Comparison of ENCODE assay signal across 3 cellular contexts in the genomic region with DNA sequence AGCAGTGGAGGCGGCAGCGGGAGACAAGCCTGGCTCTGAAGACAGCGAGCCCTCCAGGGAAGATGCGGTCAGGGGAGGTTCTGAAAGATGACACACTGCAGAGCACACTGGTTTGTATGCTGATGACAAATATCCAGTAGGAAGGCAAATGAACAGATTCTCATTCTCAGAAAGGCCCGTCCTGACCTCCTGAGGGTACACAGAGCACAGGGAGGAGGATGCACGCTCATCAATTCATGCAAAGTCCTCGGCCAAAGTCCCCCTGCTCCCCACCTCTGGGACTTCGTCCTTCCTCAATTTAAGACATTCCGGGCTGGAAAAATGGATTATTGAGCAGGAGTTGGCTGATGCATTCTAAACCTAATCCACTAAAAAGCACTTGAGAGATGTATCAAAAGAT. TPM values are rescaled to one million over a fixed set of nuclear protein-coding genes. Genes with fewer than 3 reads are reported as not detected.
"Had no signal": no experiment of that assay in that cellular context is flagged by ENCODE, and none has a peak within 500 bp of the region (broad histone marks: within the 10 kb centered on the region; RNA-seq: fewer than 3 reads in every experiment).

No MANE protein-coding gene starts in this region.

RNA-seq across cellular contexts. Expression of gene PLGLB1, which starts 2.6 kb away (rescaled TPM):
- total RNA-seq: HT-29, HT1080 had no signal
- polyA plus RNA-seq: K562 had no signal
